ENCODE assay signal across 8 cellular contexts in the genomic region with DNA sequence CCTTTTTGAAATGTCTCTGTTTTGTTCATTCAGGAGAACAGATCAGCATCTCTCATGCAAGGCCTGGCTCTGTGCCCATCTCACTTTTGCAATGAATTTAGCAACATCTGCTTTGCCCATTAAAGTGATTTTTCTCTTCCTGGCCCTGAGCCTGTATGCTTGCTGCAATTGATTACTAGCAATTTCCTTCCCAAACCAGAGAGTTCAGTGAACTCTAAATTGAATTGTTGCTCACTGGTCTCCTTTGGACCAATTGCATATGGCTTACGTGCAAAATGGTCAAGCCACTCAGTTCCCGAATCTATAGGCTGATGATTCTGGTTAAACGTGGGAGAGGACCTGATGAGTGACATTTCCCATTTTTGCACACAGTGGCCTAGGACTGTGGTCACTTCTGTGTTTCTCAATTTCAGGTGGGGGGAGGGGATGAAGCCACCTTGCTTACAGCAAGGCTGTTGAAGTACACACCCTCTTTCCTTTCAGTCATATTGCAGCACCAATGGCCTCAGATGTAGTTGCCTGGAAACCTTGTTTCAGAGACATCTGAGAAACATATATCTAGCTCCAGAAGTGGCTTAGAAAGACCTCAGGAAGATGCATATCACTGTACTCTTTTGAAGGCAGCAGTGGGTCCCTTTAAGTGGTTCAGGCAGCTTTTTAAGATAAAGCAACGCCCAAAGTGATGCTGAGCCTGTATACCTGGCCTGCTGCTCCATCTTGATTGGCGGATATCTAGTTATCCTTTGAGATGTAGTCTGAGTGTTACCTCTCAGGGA.
DNase-seq lines count a peak whose midpoint lies in the region; ATAC-seq and TF ChIP-seq lines count a peak whose summit lies in the region.

No MANE protein-coding gene starts in this region.

- no peaks in the 10 kb centered on the region for H3K79me2 ChIP-seq in GM23248 (ENCODE audit: insufficient read depth)
- no peaks in the 10 kb centered on the region for H3K79me2 ChIP-seq in MM.1S (ENCODE audit: low read length)

- WGBS in GM23248 (ENCODE audit: low coverage in 1 of 2, low lambda C conversion rate in 2 of 2, missing lambda C conversion rate in 2 of 2), 2 experiments: 46 to 50% methylated on average over 5 of the region's 5 CpGs
- 47 to 80% (median 53%) methylated on average over 5 of the region's 5 CpGs for WGBS in adipose tissue, 3 donors

- H3K4me2 ChIP-seq in GM23248 (ENCODE audit: unreplicated experiment) (no peak overlapping the region), MM.1S (ENCODE audit: low read depth, low read length) (peak overlapping the region; percentile 30)

- H3K27me3 ChIP-seq in GM23248 (replicated peaks; ENCODE audit: insufficient read depth) (no peaks in the 10 kb centered on the region), MM.1S (replicated peaks; ENCODE audit: insufficient read depth, low read length) (no peaks in the 10 kb centered on the region), neutrophil (no peaks in the 10 kb centered on the region)

- in situ Hi-C loops in GM23248 (cut with MboI): no loop called here

- H2AFZ ChIP-seq in GM23248: no peak overlapping the region
- H2AFZ ChIP-seq in MM.1S (ENCODE audit: low read length): no peak overlapping the region

- peaks cover 17% of the 10 kb centered on the region for H3K4me1 ChIP-seq in GM23248 (ENCODE audit: insufficient read depth)
- H3K4me1 ChIP-seq in MM.1S (ENCODE audit: low read length): peaks cover 49% of the 10 kb centered on the region
- H3K4me1 ChIP-seq in neutrophil (ENCODE audit: control insufficient read depth in 1 of 2, insufficient read depth in 1 of 2, low read depth in 1 of 2, low read length in 1 of 2): peaks cover 92 to 97% of the 10 kb centered on the region in 2 experiments

- H3K9me2 ChIP-seq in GM23248 (ENCODE audit: insufficient read depth) (no peaks in the 10 kb centered on the region), MM.1S (replicated peaks; ENCODE audit: insufficient read depth, low read length) (no peaks in the 10 kb centered on the region)

- H3K27ac ChIP-seq in GM23248 (no peak overlapping the region), MM.1S (ENCODE audit: low read length) (peak overlapping the region; percentile 38; the same call in 1 of the 2 replicates), adipose tissue (ENCODE audit: low read depth, low read length) (peak overlapping the region; percentile 65), neutrophil (peak overlapping the region; percentile 95)

- DNase-seq in GM23248 (peak; percentile 67), MM.1S (peak; percentile 71), NCI-H345 treated with DMSO at 0.1 percent for 48 hours (lab: John Stamatoyannopoulos, UW; ENCODE audit: unreplicated experiment) (no peak)
- no peak for DNase-seq in NK-92 treated with Interleukin-12 subunit alpha and Interleukin-12 subunit beta, amount 100 ng/mL, for 24 hours (lab: John Stamatoyannopoulos, UW)
- no peak for DNase-seq in activated CD8-positive, alpha-beta memory T cell treated with anti-CD3 and anti-CD28 coated beads for 24 hours

- H3K4me3 ChIP-seq in GM23248 (no peak overlapping the region), MM.1S (ENCODE audit: low read length) (no peak overlapping the region), neutrophil (ENCODE audit: low read depth in 1 of 2, low read length in 1 of 2) (peak overlapping the region; percentile 1 to 47)

- TF ChIP-seq CTCF in MM.1S (IDR thresholded peaks at IDR 0.05; ENCODE audit: low read length) (no peak), neutrophil (IDR thresholded peaks at IDR 0.05) (no peak)

- no peaks in the 10 kb centered on the region for H3K36me3 ChIP-seq in GM23248 (ENCODE audit: low read depth)
- H3K36me3 ChIP-seq in MM.1S (replicated peaks; ENCODE audit: insufficient read depth, low read length): no peaks in the 10 kb centered on the region
- H3K36me3 ChIP-seq in neutrophil: no peaks in the 10 kb centered on the region

- peak; percentile 74 for ATAC-seq in GM18511 (IDR thresholded peaks at IDR 0.05; ENCODE audit: unreplicated experiment)

- H3F3A ChIP-seq in GM23248 (ENCODE audit: insufficient read depth): peaks cover 24% of the 10 kb centered on the region; the same call in 1 of the 2 replicates
- peaks cover 32% of the 10 kb centered on the region for H3F3A ChIP-seq in MM.1S (ENCODE audit: insufficient read depth, low read length)

- H3K9me3 ChIP-seq in GM23248 (ENCODE audit: low read depth): no peaks in the 10 kb centered on the region
- no peaks in the 10 kb centered on the region for H3K9me3 ChIP-seq in MM.1S (replicated peaks; ENCODE audit: insufficient read depth, low read length)
- no peaks in the 10 kb centered on the region for H3K9me3 ChIP-seq in neutrophil

- H3K9ac ChIP-seq in GM23248: no peak overlapping the region
- H3K9ac ChIP-seq in MM.1S (ENCODE audit: low read length): no peak overlapping the region

- H4K20me1 ChIP-seq in GM23248 (ENCODE audit: insufficient read depth) (no peaks in the 10 kb centered on the region), MM.1S (ENCODE audit: insufficient read depth, low read length) (no peaks in the 10 kb centered on the region)

Comparison
In these comparisons a context has a peak if more than half of its experiments do, and no peak if none do; other contexts are left out.
1. DNase-seq: peak in GM23248 (single experiment) and MM.1S (single experiment); none in NCI-H345 treated with DMSO at 0.1 percent for 48 hours (single experiment), NK-92 treated with Interleukin-12 subunit alpha and Interleukin-12 subunit beta, amount 100 ng/mL, for 24 hours (single experiment) and activated CD8-positive, alpha-beta memory T cell treated with anti-CD3 and anti-CD28 coated beads for 24 hours (single experiment).
2. H3K4me3 ChIP-seq: peak in neutrophil (2 of 2); none in GM23248 (single experiment) and MM.1S (single experiment).